Comparison of ENCODE assay signal across 1 cellular context in genomic region chr9:94780516-94780950, GRCh38.
TF ChIP-seq lines count a peak whose summit lies in the region.

No MANE protein-coding gene starts in this region.

TF ChIP-seq in K562, 482 proteins besides CTCF, POLR2A, EP300 and RAD21 (continued from another document):
- TF ChIP-seq ZHX1 (conservative IDR thresholded peaks at IDR 0.05; ENCODE audit: low read length), result no peak
- peak; percentile 34 for TF ChIP-seq DACH1 (IDR thresholded peaks at IDR 0.05; ENCODE audit: partially characterized antibody)
- no peak for TF ChIP-seq HCFC1 (IDR thresholded peaks at IDR 0.05; ENCODE audit: low read depth, low read length)
- TF ChIP-seq MLX (CRISPR knock-in tag; conservative IDR thresholded peaks at IDR 0.05), result no peak
- 0 out of 2 replicates have a peak, but pooled peaks have one; percentile 37 for TF ChIP-seq STAT5A (IDR thresholded peaks at IDR 0.05; ENCODE audit: borderline replicate concordance, low read length)
- TF ChIP-seq NFATC3 (IDR thresholded peaks at IDR 0.05), result peak; percentile 68; the same call in 1 of the 2 replicates
- TF ChIP-seq CREM (IDR thresholded peaks at IDR 0.05; ENCODE audit: low read depth), result 0 out of 2 replicates have a peak, but pooled peaks have one; percentile 20
- TF ChIP-seq JUND (IDR thresholded peaks at IDR 0.05; ENCODE audit: borderline replicate concordance, low read depth, low read length), result peak; percentile 21; the same call in 1 of the 2 replicates
- no peak; the same call in 2 of the 3 replicates for TF ChIP-seq JUND (tag; IDR thresholded peaks at IDR 0.05; ENCODE audit: borderline replicate concordance, low read depth, low read length)
- TF ChIP-seq SRSF1 (IDR thresholded peaks at IDR 0.05; ENCODE audit: low read depth, low read length), result no peak
- TF ChIP-seq, protein P1, sequence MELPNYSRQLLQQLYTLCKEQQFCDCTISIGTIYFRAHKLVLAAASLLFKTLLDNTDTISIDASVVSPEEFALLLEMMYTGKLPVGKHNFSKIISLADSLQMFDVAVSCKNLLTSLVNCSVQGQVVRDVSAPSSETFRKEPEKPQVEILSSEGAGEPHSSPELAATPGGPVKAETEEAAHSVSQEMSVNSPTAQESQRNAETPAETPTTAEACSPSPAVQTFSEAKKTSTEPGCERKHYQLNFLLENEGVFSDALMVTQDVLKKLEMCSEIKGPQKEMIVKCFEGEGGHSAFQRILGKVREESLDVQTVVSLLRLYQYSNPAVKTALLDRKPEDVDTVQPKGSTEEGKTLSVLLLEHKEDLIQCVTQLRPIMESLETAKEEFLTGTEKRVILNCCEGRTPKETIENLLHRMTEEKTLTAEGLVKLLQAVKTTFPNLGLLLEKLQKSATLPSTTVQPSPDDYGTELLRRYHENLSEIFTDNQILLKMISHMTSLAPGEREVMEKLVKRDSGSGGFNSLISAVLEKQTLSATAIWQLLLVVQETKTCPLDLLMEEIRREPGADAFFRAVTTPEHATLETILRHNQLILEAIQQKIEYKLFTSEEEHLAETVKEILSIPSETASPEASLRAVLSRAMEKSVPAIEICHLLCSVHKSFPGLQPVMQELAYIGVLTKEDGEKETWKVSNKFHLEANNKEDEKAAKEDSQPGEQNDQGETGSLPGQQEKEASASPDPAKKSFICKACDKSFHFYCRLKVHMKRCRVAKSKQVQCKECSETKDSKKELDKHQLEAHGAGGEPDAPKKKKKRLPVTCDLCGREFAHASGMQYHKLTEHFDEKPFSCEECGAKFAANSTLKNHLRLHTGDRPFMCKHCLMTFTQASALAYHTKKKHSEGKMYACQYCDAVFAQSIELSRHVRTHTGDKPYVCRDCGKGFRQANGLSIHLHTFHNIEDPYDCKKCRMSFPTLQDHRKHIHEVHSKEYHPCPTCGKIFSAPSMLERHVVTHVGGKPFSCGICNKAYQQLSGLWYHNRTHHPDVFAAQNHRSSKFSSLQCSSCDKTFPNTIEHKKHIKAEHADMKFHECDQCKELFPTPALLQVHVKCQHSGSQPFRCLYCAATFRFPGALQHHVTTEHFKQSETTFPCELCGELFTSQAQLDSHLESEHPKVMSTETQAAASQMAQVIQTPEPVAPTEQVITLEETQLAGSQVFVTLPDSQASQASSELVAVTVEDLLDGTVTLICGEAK (IDR thresholded peaks at IDR 0.05), result no peak
- TF ChIP-seq, protein P1 (CRISPR knock-in tag; IDR thresholded peaks at IDR 0.05), result peak; percentile 61; the same call in 1 of the 2 replicates
- no peak for TF ChIP-seq KLF10 (CRISPR knock-in tag; IDR thresholded peaks at IDR 0.05)
TF ChIP-seq in K562: peak in this region for 26.
